In the genomic region with DNA sequence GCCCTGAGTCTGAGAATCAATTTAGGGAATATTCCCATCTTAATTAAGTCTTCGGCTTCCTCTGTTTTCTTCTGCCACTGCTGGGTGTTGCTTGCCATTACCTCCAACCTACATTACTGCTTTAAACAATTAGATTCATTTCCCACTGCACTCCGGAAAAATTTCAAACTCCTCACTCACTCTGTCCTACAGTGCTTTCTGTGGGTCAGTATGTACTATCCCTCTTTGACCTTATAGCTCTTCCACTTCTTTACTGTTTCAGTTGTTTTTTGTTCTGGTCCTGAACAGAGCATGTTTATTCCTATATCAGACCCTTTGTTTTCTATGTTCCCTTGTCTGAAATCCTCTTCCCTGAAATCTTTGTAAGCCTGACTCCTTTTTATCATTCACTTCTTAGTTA, we compare ENCODE assay signal across 21 cellular contexts.
"Had no signal": no experiment of that assay in that cellular context is flagged by ENCODE, and none has a peak within 500 bp of the region (broad histone marks: within the 10 kb centered on the region; RNA-seq: fewer than 3 reads in every experiment).

No MANE protein-coding gene starts in this region.

- H3K36me3 Mint-ChIP-seq: neural progenitor cell had no signal

- H3K9me3 ChIP-seq: ascending aorta, gastrocnemius medialis, heart left ventricle, tibial nerve had no signal

- H3K9me3 Mint-ChIP-seq: activated naive CD8-positive, alpha-beta T cell treated with anti-CD3 and anti-CD28 coated beads, Interleukin-2, amount 50 U/mL, for 24 hours; neural progenitor cell had no signal

- H3K9ac ChIP-seq: neural progenitor cell had no signal

- H3K4me3 Mint-ChIP-seq: activated naive CD8-positive, alpha-beta T cell treated with anti-CD3 and anti-CD28 coated beads, Interleukin-2, amount 50 U/mL, for 24 hours; activated T-helper 17 cell treated with anti-CD3 and anti-CD28 coated beads, Interleukin-2, amount 50 U/mL, for 72 hours; immature natural killer cell; neural progenitor cell had no signal

- H3K36me3 ChIP-seq: ascending aorta, gastrocnemius medialis, heart left ventricle, neural progenitor cell, tibial nerve had no signal

- H3K27me3 Mint-ChIP-seq: activated naive CD8-positive, alpha-beta T cell treated with anti-CD3 and anti-CD28 coated beads, Interleukin-2, amount 50 U/mL, for 24 hours; activated T-helper 17 cell treated with anti-CD3 and anti-CD28 coated beads, Interleukin-2, amount 50 U/mL, for 72 hours had no signal

- H3K27me3 ChIP-seq: ascending aorta, gastrocnemius medialis, heart left ventricle, neural progenitor cell, tibial nerve had no signal

- FAIRE-seq: bronchial epithelial cell had no signal

- H3K4me1 ChIP-seq: ascending aorta, gastrocnemius medialis, heart left ventricle, neural progenitor cell, tibial nerve had no signal

- H3K4me1 Mint-ChIP-seq: activated naive CD8-positive, alpha-beta T cell treated with anti-CD3 and anti-CD28 coated beads, Interleukin-2, amount 50 U/mL, for 24 hours; activated T-helper 17 cell treated with anti-CD3 and anti-CD28 coated beads, Interleukin-2, amount 50 U/mL, for 72 hours; immature natural killer cell had no signal

- H2AFZ ChIP-seq: neural progenitor cell had no signal

- DNase-seq: activated CD4-positive, alpha-beta T cell treated with anti-CD3 and anti-CD28 coated beads, Interleukin-2, amount 50 U/mL, for 48 hours; activated CD4-positive, CD25-positive, alpha-beta regulatory T cell treated with anti-CD3 and anti-CD28 coated beads, Interleukin-2, amount 50 U/mL, for 72 hours; activated naive CD4-positive, alpha-beta T cell treated with Interleukin-2 at 50 U/mL for 16 hours; activated naive CD8-positive, alpha-beta T cell treated with anti-CD3 and anti-CD28 coated beads, Interleukin-2, amount 50 U/mL, for 24 hours; gastrocnemius medialis; heart left ventricle; immature natural killer cell; left colon; posterior cingulate gyrus; retina; stimulated activated CD4-positive, alpha-beta T cell treated with anti-CD3 and anti-CD28 coated beads, Interleukin-15, amount 100 ng/mL, for 24 hours; stimulated activated CD4-positive, alpha-beta T cell treated with anti-CD3 and anti-CD28 coated beads, Interleukin-4, amount 100 ng/mL, for 24 hours; stimulated activated naive CD4-positive, alpha-beta T cell; substantia nigra had no signal

- H3K4me2 ChIP-seq: neural progenitor cell had no signal

- H3K27ac ChIP-seq: ascending aorta, gastrocnemius medialis, heart left ventricle, neural progenitor cell, skin epidermis, tibial nerve had no signal

- ATAC-seq: activated naive CD8-positive, alpha-beta T cell treated with anti-CD3 and anti-CD28 coated beads, Interleukin-2, amount 50 U/mL, for 24 hours; activated T-helper 17 cell treated with anti-CD3 and anti-CD28 coated beads, Interleukin-2, amount 50 U/mL, for 72 hours; gastrocnemius medialis; heart left ventricle had no signal

- H3K27ac Mint-ChIP-seq: activated naive CD8-positive, alpha-beta T cell treated with anti-CD3 and anti-CD28 coated beads, Interleukin-2, amount 50 U/mL, for 24 hours; activated T-helper 17 cell treated with anti-CD3 and anti-CD28 coated beads, Interleukin-2, amount 50 U/mL, for 72 hours; immature natural killer cell; neural progenitor cell had no signal

- H3K4me3 ChIP-seq: ascending aorta, gastrocnemius medialis, heart left ventricle, lung, neural progenitor cell, skin epidermis, tibial nerve had no signal
